In the genomic region with DNA sequence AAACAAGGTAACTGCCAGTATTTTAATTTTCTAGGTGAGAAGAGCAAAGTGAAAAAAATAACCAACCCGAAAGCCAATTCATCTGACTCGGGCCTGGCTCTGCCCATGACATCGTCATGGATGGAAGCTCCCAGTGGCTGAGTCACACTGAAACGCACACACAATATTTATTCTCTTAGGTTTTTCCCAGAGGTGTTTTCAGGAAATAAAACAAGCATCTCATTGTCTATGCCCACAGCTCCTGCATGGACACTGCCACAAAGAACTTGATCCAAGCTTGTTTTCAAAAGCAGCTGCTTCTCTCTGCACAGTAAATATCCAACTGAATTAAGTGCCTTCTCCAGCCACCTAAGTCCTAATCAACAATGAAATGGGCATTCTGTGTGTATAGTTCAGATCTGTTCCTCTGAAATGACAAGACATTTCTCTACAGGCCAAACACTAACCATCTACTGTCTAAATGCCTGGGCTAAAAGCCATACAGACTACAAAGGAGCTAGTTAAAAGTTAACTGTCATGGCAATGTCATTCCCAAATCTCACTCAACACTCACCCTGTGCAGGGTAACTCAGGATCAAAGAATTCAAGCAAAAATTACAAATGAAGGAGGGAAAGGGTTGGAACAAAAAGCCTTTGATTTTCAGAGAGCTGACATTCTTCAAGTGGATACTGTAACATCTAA, we compare ENCODE assay signal across 8 cellular contexts.
A peak's percentile ranks its signal among the peaks of the same experiment; 100 is the strongest.
DNase-seq lines count a peak whose midpoint lies in the region; ATAC-seq, FAIRE-seq and TF ChIP-seq lines count a peak whose summit lies in the region.

No MANE protein-coding gene starts in this region.

- intact Hi-C loops in tibial artery (cut with DNase I; ENCODE audit: low total_unique reads) = no loop called here

- H3K27ac ChIP-seq in endodermal cell (ENCODE audit: low read depth, low read length) = peak overlapping the region; percentile 0
- H3K27ac ChIP-seq in tibial artery = no peak overlapping the region

- H3K27me3 ChIP-seq in MG63 (no peaks in the 10 kb centered on the region), endodermal cell (ENCODE audit: control insufficient read depth, insufficient read depth, low read length, poor library complexity, severe bottlenecking) (no peaks in the 10 kb centered on the region), tibial artery (no peaks in the 10 kb centered on the region)

- H3K27ac Mint-ChIP-seq in endodermal cell (no peak overlapping the region), nephron progenitor cell (peak overlapping the region; percentile 75)

- H3K4me1 ChIP-seq in endodermal cell (ENCODE audit: control insufficient read depth, insufficient read depth, low read length) (no peaks in the 10 kb centered on the region), tibial artery (peaks cover 0 to 25% (median 9%) of the 10 kb centered on the region in 4 donors)

- H3K36me3 ChIP-seq in MG63 = peaks cover 5% of the 10 kb centered on the region; the same call in 1 of the 2 replicates
- no peaks in the 10 kb centered on the region for H3K36me3 ChIP-seq in endodermal cell (ENCODE audit: control insufficient read depth, insufficient read depth, low read length)
- H3K36me3 ChIP-seq in tibial artery = no peaks in the 10 kb centered on the region

- H3K4me3 Mint-ChIP-seq in endodermal cell (no peak overlapping the region), nephron progenitor cell (no peak overlapping the region)

- peak; percentile 58 for FAIRE-seq in GM12891 (lab: Jason Lieb, UNC)

- H3K9ac ChIP-seq in endodermal cell (ENCODE audit: extremely low read depth, low read length, poor library complexity, severe bottlenecking) = no peak overlapping the region

- H3K27me3 Mint-ChIP-seq in endodermal cell (ENCODE audit: insufficient read depth) (no peaks in the 10 kb centered on the region), nephron progenitor cell (ENCODE audit: low read depth, poor library complexity) (no peaks in the 10 kb centered on the region)

- TF ChIP-seq CTCF in endodermal cell (conservative IDR thresholded peaks at IDR 0.05) (no peak), nephron progenitor cell (IDR thresholded peaks at IDR 0.05) (no peak), tibial artery (IDR thresholded peaks at IDR 0.05) (no peak)

- H3K4me1 Mint-ChIP-seq in endodermal cell = peaks cover 5% of the 10 kb centered on the region
- H3K4me1 Mint-ChIP-seq in nephron progenitor cell = peaks cover 36% of the 10 kb centered on the region

- no peaks in the 10 kb centered on the region for H3K9me3 ChIP-seq in MG63
- no peaks in the 10 kb centered on the region for H3K9me3 ChIP-seq in endodermal cell (ENCODE audit: control insufficient read depth, low read length)
- H3K9me3 ChIP-seq in tibial artery = no peaks in the 10 kb centered on the region

- H3K36me3 Mint-ChIP-seq in endodermal cell (ENCODE audit: low read depth) (peaks cover 5% of the 10 kb centered on the region), nephron progenitor cell (ENCODE audit: low read depth) (peaks cover 6% of the 10 kb centered on the region)

- no peak for TF ChIP-seq POLR2A in GM12891 (IDR thresholded peaks at IDR 0.05; ENCODE audit: low read depth, low read length)

- WGBS in endodermal cell (ENCODE audit: insufficient coverage in 1 of 2, insufficient read length in 1 of 2), 2 experiments = 85 to 91% methylated on average over 2 to 4 of the region's 4 CpGs

- H3K9me3 Mint-ChIP-seq in endodermal cell = no peaks in the 10 kb centered on the region
- peaks cover 3% of the 10 kb centered on the region for H3K9me3 Mint-ChIP-seq in nephron progenitor cell

- H3K4me3 ChIP-seq in MG63 (no peak overlapping the region), endodermal cell (ENCODE audit: low read length) (no peak overlapping the region), tibial artery (no peak overlapping the region)

- ATAC-seq in GM18858 (IDR thresholded peaks at IDR 0.05; ENCODE audit: unreplicated experiment) = no peak
- ATAC-seq in GM21367 (IDR thresholded peaks at IDR 0.05; ENCODE audit: unreplicated experiment) = no peak
- ATAC-seq in HG03045 (IDR thresholded peaks at IDR 0.05; ENCODE audit: unreplicated experiment) = no peak

- DNase-seq in GM12891 (ENCODE audit: insufficient read length, low spot score) (no peak), MG63 (peak; percentile 67), endodermal cell (no peak), nephron progenitor cell (no peak), tibial artery (no peak)

TF ChIP-seq in GM12891, 5 proteins besides CTCF, POLR2A, EP300 and RAD21:
- TF ChIP-seq TAF1 (IDR thresholded peaks at IDR 0.05; ENCODE audit: low read depth, low read length) (no peak), POU2F2 (IDR thresholded peaks at IDR 0.05; ENCODE audit: low read depth, low read length) (no peak), POLR2AphosphoS5 (IDR thresholded peaks at IDR 0.05; ENCODE audit: low read depth, low read length) (no peak), PAX5 (IDR thresholded peaks at IDR 0.05; ENCODE audit: insufficient read depth, low read length, severe bottlenecking) (peak; percentile 90), SPI1 (IDR thresholded peaks at IDR 0.05; ENCODE audit: low read depth, low read length) (no peak)
TF ChIP-seq in GM12891: peak in this region for 1.
